ENCODE assay signal across 31 cellular contexts in genomic region chr9:89543057-89543456, GRCh38. TPM values are rescaled to one million over a fixed set of nuclear protein-coding genes. Genes with fewer than 3 reads are reported as not detected.
A peak's percentile ranks its signal among the peaks of the same experiment; 100 is the strongest.
DNase-seq lines count a peak whose midpoint lies in the region; ATAC-seq and TF ChIP-seq lines count a peak whose summit lies in the region.
"Had no signal": no experiment of that assay in that cellular context is flagged by ENCODE, and none has a peak within 500 bp of the region (broad histone marks: within the 10 kb centered on the region; RNA-seq: fewer than 3 reads in every experiment).

No MANE protein-coding gene starts in this region.

- H3K4me3 Mint-ChIP-seq in WTC11: no peak overlapping the region
- H3K4me3 Mint-ChIP-seq: activated CD8-positive, alpha-beta T cell treated with anti-CD3 and anti-CD28 coated beads for 36 hours; CD8-positive, alpha-beta memory T cell; nephron progenitor cell had no signal

- POLR2A ChIA-PET in WTC11 (lab: Charles Lee): no interaction called here

- peak; percentile 38 for ATAC-seq in WTC11
- ATAC-seq: pancreas had no signal

- peaks cover 18% of the 10 kb centered on the region for H3K36me3 Mint-ChIP-seq in WTC11

- H3K27me3 Mint-ChIP-seq in WTC11 (ENCODE audit: low read depth): peaks cover 3% of the 10 kb centered on the region; the same call in 1 of the 2 replicates
- H3K27me3 Mint-ChIP-seq: activated CD8-positive, alpha-beta T cell treated with anti-CD3 and anti-CD28 coated beads for 36 hours; CD8-positive, alpha-beta memory T cell had no signal

- no peak overlapping the region for H3K27ac Mint-ChIP-seq in WTC11
- H3K27ac Mint-ChIP-seq: activated CD8-positive, alpha-beta T cell treated with anti-CD3 and anti-CD28 coated beads for 36 hours; nephron progenitor cell had no signal

- H3K4me1 Mint-ChIP-seq in WTC11: peaks cover 20% of the 10 kb centered on the region

- no peaks in the 10 kb centered on the region for H3K27me3 ChIP-seq in layer of hippocampus (ENCODE audit: control insufficient read depth, insufficient read depth, low read length)
- H3K27me3 ChIP-seq: pancreas, right atrium auricular region, uterus had no signal

- no peak for TF ChIP-seq CTCF in WTC11 (IDR thresholded peaks at IDR 0.05)

- no peak for TF ChIP-seq POLR2A in erythroblast (IDR thresholded peaks at IDR 0.05; ENCODE audit: low read length)

- peak; percentile 45 for DNase-seq in activated CD8-positive, alpha-beta memory T cell treated with anti-CD3 and anti-CD28 coated beads, Interleukin-2, amount 50 U/mL, for 48 hours
- DNase-seq in activated CD8-positive, alpha-beta memory T cell treated with anti-CD3 and anti-CD28 coated beads for 24 hours: no peak
- DNase-seq in WTC11 (ENCODE audit: low spot score): no peak
- DNase-seq in superior temporal gyrus (ENCODE audit: extremely low spot score): peak; percentile 61
- no peak for DNase-seq in erythroblast (lab: John Stamatoyannopoulos, UW)
- DNase-seq in NCI-H146 treated with DMSO at 0.1 percent for 48 hours (lab: John Stamatoyannopoulos, UW; ENCODE audit: unreplicated experiment): no peak
- no peak for DNase-seq in NK-92 (lab: John Stamatoyannopoulos, UW; ENCODE audit: unreplicated experiment)
- DNase-seq: 8988T; activated CD4-positive, CD25-positive, alpha-beta regulatory T cell; activated CD8-positive, alpha-beta T cell treated with anti-CD3 and anti-CD28 coated beads for 36 hours; activated gamma-delta T cell; activated T-cell treated with anti-CD3 and anti-CD28 coated beads for 4 hours; CD8-positive, alpha-beta memory T cell; cerebellar nuclear complex; effector CD8-positive, alpha-beta T cell; Kasumi-1; kidney; NCI-H1048; NCI-H187; NCI-H2171; NCI-H524 treated with DMSO at 0.1 percent for 48 hours; nephron progenitor cell; NK-92 treated with Interleukin-12 subunit alpha and Interleukin-12 subunit beta, amount 100 ng/mL, for 24 hours; pancreas; PC-9; stimulated activated CD4-positive, alpha-beta T cell treated with anti-CD3 and anti-CD28 coated beads, Interleukin-4, amount 100 ng/mL, for 1 hour; uterus had no signal

- H3K9me3 Mint-ChIP-seq in WTC11: peaks cover 25% of the 10 kb centered on the region

- peak overlapping the region; percentile 82 for H3K27ac ChIP-seq in layer of hippocampus (ENCODE audit: low read depth, low read length)
- H3K27ac ChIP-seq: epithelial cell of prostate, pancreas, PC-9, right atrium auricular region, thoracic aorta, uterus had no signal

- CTCF ChIA-PET in WTC11 (lab: Charles Lee): interaction anchor here (1.4 to 3.6 kb wide), 3 partner anchors 22 to 114 kb away, joined by 7 to 25 read pairs (median 10); no protein-coding TSS in a partner anchor

TF ChIP-seq in WTC11, 78 proteins besides CTCF, POLR2A, EP300 and RAD21 (continues in another document):
- no peak for TF ChIP-seq ARID4B (CRISPR knock-in tag; IDR thresholded peaks at IDR 0.05; ENCODE audit: borderline replicate concordance)
- TF ChIP-seq ZNF219 (CRISPR knock-in tag; IDR thresholded peaks at IDR 0.05; ENCODE audit: borderline replicate concordance): no peak
- TF ChIP-seq NR1H2 (CRISPR knock-in tag; IDR thresholded peaks at IDR 0.05): no peak
- no peak for TF ChIP-seq CREM (CRISPR knock-in tag; IDR thresholded peaks at IDR 0.05)
- TF ChIP-seq NR2C2 (CRISPR knock-in tag; IDR thresholded peaks at IDR 0.05): no peak
- TF ChIP-seq ZBTB21 (CRISPR knock-in tag; IDR thresholded peaks at IDR 0.05; ENCODE audit: borderline replicate concordance): no peak
- TF ChIP-seq, protein P1, sequence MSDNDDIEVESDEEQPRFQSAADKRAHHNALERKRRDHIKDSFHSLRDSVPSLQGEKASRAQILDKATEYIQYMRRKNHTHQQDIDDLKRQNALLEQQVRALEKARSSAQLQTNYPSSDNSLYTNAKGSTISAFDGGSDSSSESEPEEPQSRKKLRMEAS (CRISPR knock-in tag; IDR thresholded peaks at IDR 0.05): no peak
- no peak for TF ChIP-seq AFF4 (CRISPR knock-in tag; IDR thresholded peaks at IDR 0.05; ENCODE audit: borderline replicate concordance)
- TF ChIP-seq RORB (CRISPR knock-in tag; IDR thresholded peaks at IDR 0.05): no peak
- no peak for TF ChIP-seq ATF3 (CRISPR knock-in tag; conservative IDR thresholded peaks at IDR 0.05)
- no peak for TF ChIP-seq CBFB (CRISPR knock-in tag; IDR thresholded peaks at IDR 0.05; ENCODE audit: low read depth)
- no peak for TF ChIP-seq ZNF263 (CRISPR knock-in tag; IDR thresholded peaks at IDR 0.05; ENCODE audit: low read depth)
- TF ChIP-seq AR (CRISPR knock-in tag; IDR thresholded peaks at IDR 0.05): no peak
- TF ChIP-seq NFE2L1 (CRISPR knock-in tag; IDR thresholded peaks at IDR 0.05): no peak

RNA-seq across cellular contexts. Expression of gene SEMA4D, which starts 45.1 kb away (rescaled TPM):
- 60.5 to 67.8 TPM (median 65.2 TPM) in 3 replicates for total RNA-seq in WTC11 (2021)

Comparison
In these comparisons a context has a peak if more than half of its experiments do, and no peak if none do; other contexts are left out.
1. DNase-seq: peak in activated CD8-positive, alpha-beta memory T cell treated with anti-CD3 and anti-CD28 coated beads, Interleukin-2, amount 50 U/mL, for 48 hours (single experiment) and superior temporal gyrus (single experiment); none in activated CD8-positive, alpha-beta memory T cell treated with anti-CD3 and anti-CD28 coated beads for 24 hours (single experiment), WTC11 (single experiment), erythroblast (0 of 2), NCI-H146 treated with DMSO at 0.1 percent for 48 hours (single experiment) and NK-92 (single experiment).